Comparison of ENCODE assay signal across 6 cellular contexts in genomic region chr19:54137913-54138776, GRCh38. TPM values are rescaled to one million over a fixed set of nuclear protein-coding genes. Genes with fewer than 3 reads are reported as not detected.
DNase-seq lines count a peak whose midpoint lies in the region; ATAC-seq and TF ChIP-seq lines count a peak whose summit lies in the region.

No MANE protein-coding gene starts in this region.

- no peak for ATAC-seq in foreskin keratinocyte
- ATAC-seq in stimulated activated naive CD8-positive, alpha-beta T cell treated with anti-CD3 and anti-CD28 coated beads, Interleukin-15, amount 100 ng/mL, for 72 hours: no peak
- no peak for ATAC-seq in HG02588 (IDR thresholded peaks at IDR 0.05; ENCODE audit: unreplicated experiment)

- H3K36me3 Mint-ChIP-seq in T-helper 2 cell treated with Interferon-gamma antibody and Interleukin-4, amounts not matched to agents 5 μg/mL and 100 μg/mL, for 36 hours (ENCODE audit: low read depth): peaks cover 27% of the 10 kb centered on the region

- TF ChIP-seq CTCF in foreskin keratinocyte (conservative IDR thresholded peaks at IDR 0.05): peak; percentile 49

- peak overlapping the region; percentile 92 for H3K27ac Mint-ChIP-seq in T-helper 2 cell treated with Interferon-gamma antibody and Interleukin-4, amounts not matched to agents 5 μg/mL and 100 μg/mL, for 36 hours
- H3K27ac Mint-ChIP-seq in stimulated activated naive CD8-positive, alpha-beta T cell treated with anti-CD3 and anti-CD28 coated beads, Interleukin-15, amount 100 ng/mL, for 72 hours: peak overlapping the region; percentile 98 to 99

- H3K4me1 Mint-ChIP-seq in T-helper 2 cell treated with Interferon-gamma antibody and Interleukin-4, amounts not matched to agents 5 μg/mL and 100 μg/mL, for 36 hours (ENCODE audit: low read depth): peaks cover 40% of the 10 kb centered on the region
- H3K4me1 Mint-ChIP-seq in stimulated activated naive CD8-positive, alpha-beta T cell treated with anti-CD3 and anti-CD28 coated beads, Interleukin-15, amount 100 ng/mL, for 72 hours: peaks cover 52% of the 10 kb centered on the region

- peak overlapping the region; percentile 85 for H3K27ac ChIP-seq in foreskin keratinocyte

- peak overlapping the region; percentile 91 for H3K4me3 Mint-ChIP-seq in T-helper 2 cell treated with Interferon-gamma antibody and Interleukin-4, amounts not matched to agents 5 μg/mL and 100 μg/mL, for 36 hours
- peak overlapping the region; percentile 92 to 97 for H3K4me3 Mint-ChIP-seq in stimulated activated naive CD8-positive, alpha-beta T cell treated with anti-CD3 and anti-CD28 coated beads, Interleukin-15, amount 100 ng/mL, for 72 hours

- no peaks in the 10 kb centered on the region for H3K27me3 Mint-ChIP-seq in T-helper 2 cell treated with Interferon-gamma antibody and Interleukin-4, amounts not matched to agents 5 μg/mL and 100 μg/mL, for 36 hours (ENCODE audit: low read depth)
- H3K27me3 Mint-ChIP-seq in stimulated activated naive CD8-positive, alpha-beta T cell treated with anti-CD3 and anti-CD28 coated beads, Interleukin-15, amount 100 ng/mL, for 72 hours: no peaks in the 10 kb centered on the region

- no peaks in the 10 kb centered on the region for H3K27me3 ChIP-seq in foreskin keratinocyte

- DNase-seq in D341Med (ENCODE audit: low spot score): peak; percentile 56
- DNase-seq in T-helper 2 cell treated with Interferon-gamma antibody and Interleukin-4, amounts not matched to agents 5 μg/mL and 100 μg/mL, for 36 hours (ENCODE audit: low spot score): no peak
- no peak for DNase-seq in foreskin keratinocyte
- DNase-seq in stimulated activated naive CD8-positive, alpha-beta T cell treated with anti-CD3 and anti-CD28 coated beads, Interleukin-15, amount 100 ng/mL, for 72 hours: peak; percentile 15 to 31
- DNase-seq in AML-193 (lab: John Stamatoyannopoulos, UW): no peak

- H3K9me3 Mint-ChIP-seq in T-helper 2 cell treated with Interferon-gamma antibody and Interleukin-4, amounts not matched to agents 5 μg/mL and 100 μg/mL, for 36 hours: no peaks in the 10 kb centered on the region
- H3K9me3 Mint-ChIP-seq in stimulated activated naive CD8-positive, alpha-beta T cell treated with anti-CD3 and anti-CD28 coated beads, Interleukin-15, amount 100 ng/mL, for 72 hours: no peaks in the 10 kb centered on the region

- H3K4me1 ChIP-seq in foreskin keratinocyte: peaks cover 11% of the 10 kb centered on the region

RNA-seq across cellular contexts. Expression of gene CNOT3, which starts 0.6 kb away (rescaled TPM):
- 24.5 and 26.0 TPM in 2 replicates for total RNA-seq in foreskin keratinocyte
- 37.8 TPM in 2 replicates for polyA plus RNA-seq in foreskin keratinocyte

RNA-seq across cellular contexts. Expression of gene LENG1, which starts 21.4 kb away (rescaled TPM):
- total RNA-seq in foreskin keratinocyte: 7.8 and 9.7 TPM in 2 replicates
- polyA plus RNA-seq in foreskin keratinocyte: 11.7 and 12.3 TPM in 2 replicates

RNA-seq across cellular contexts. Expression of gene PRPF31, which starts 22.6 kb away (rescaled TPM):
- total RNA-seq in foreskin keratinocyte: 64.8 and 71.7 TPM in 2 replicates
- polyA plus RNA-seq in foreskin keratinocyte: 69.0 and 71.2 TPM in 2 replicates

RNA-seq across cellular contexts. Expression of gene TFPT, which starts 22.7 kb away (rescaled TPM):
- total RNA-seq in foreskin keratinocyte: 15.6 and 16.0 TPM in 2 replicates
- 20.9 and 22.1 TPM in 2 replicates for polyA plus RNA-seq in foreskin keratinocyte

RNA-seq across cellular contexts. Expression of gene TMC4, which starts 34.8 kb away (rescaled TPM):
- total RNA-seq in foreskin keratinocyte: 7.2 and 13.2 TPM in 2 replicates
- 12.0 and 20.8 TPM in 2 replicates for polyA plus RNA-seq in foreskin keratinocyte

Comparison
In these comparisons a context has a peak if more than half of its experiments do, and no peak if none do; other contexts are left out.
1. DNase-seq: peak in D341Med (single experiment) and stimulated activated naive CD8-positive, alpha-beta T cell treated with anti-CD3 and anti-CD28 coated beads, Interleukin-15, amount 100 ng/mL, for 72 hours (2 of 2); none in T-helper 2 cell treated with Interferon-gamma antibody and Interleukin-4, amounts not matched to agents 5 μg/mL and 100 μg/mL, for 36 hours (single experiment), foreskin keratinocyte (0 of 2) and AML-193 (0 of 2).